Comparison of ENCODE assay signal across 8 cellular contexts in genomic region chr19:48993175-48994034, GRCh38. TPM values are rescaled to one million over a fixed set of nuclear protein-coding genes. Genes with fewer than 3 reads are reported as not detected.
DNase-seq lines count a peak whose midpoint lies in the region; ATAC-seq and TF ChIP-seq lines count a peak whose summit lies in the region.

Gene GYS1, minus strand, starts transcription at chr19:48993309. Its CDS starts 197 bp downstream, at chr19:48993112.
Gene RUVBL2, plus strand, starts transcription at chr19:48993887. Its CDS starts 25 bp downstream, at chr19:48993912.

- peaks cover 13% of the 10 kb centered on the region; the same call in 1 of the 2 replicates for H3K4me1 ChIP-seq in GM23338 (ENCODE audit: insufficient read depth)

- peak; percentile 71 for TF ChIP-seq CTCF in GM23338 (conservative IDR thresholded peaks at IDR 0.05; ENCODE audit: low read depth in 2 of 2)
- peak; percentile 69 for TF ChIP-seq CTCF in LNCAP (IDR thresholded peaks at IDR 0.05)
- TF ChIP-seq CTCF in RWPE1 (conservative IDR thresholded peaks at IDR 0.05; ENCODE audit: low read depth), result peak; percentile 97
- peak; percentile 68 for TF ChIP-seq CTCF in fibroblast of mammary gland (conservative IDR thresholded peaks at IDR 0.05; ENCODE audit: control insufficient read depth, insufficient read depth, low read depth, low read length)
- TF ChIP-seq CTCF in natural killer cell (IDR thresholded peaks at IDR 0.05), result peak; percentile 97

- POLR2A ChIA-PET in RWPE1 (lab: Yijun Ruan, JAX; ENCODE audit: low non-redundant PET), result interaction anchor here (0.5 to 1.5 kb wide), 6 partner anchors 13 to 121 kb away, joined by 3 to 9 read pairs (median 4); partner anchors contain the start of genes CGB7, NTF4 and NUCB1

- H3K27ac Mint-ChIP-seq in GM23338 (peak within 1 kb of the TSS; percentile 98), natural killer cell (peak within 1 kb of the TSS; percentile 94 to 97)
- peak within 1 kb of the TSS; percentile 98 for H3K27ac Mint-ChIP-seq in activated T-helper 2 cell treated with anti-CD3 and anti-CD28 coated beads, Interferon-gamma antibody, Interleukin-2, Interleukin-4, amounts not matched to agents 10 μg/mL and 5 μg/mL and 100 μg/mL, durations not matched to agents 14 hours and 24 hours and 36 hours

- H3K4me2 ChIP-seq in GM23338, result peak within 1 kb of the TSS; percentile 98

- peak within 1 kb of the TSS; percentile 100 for H3K4me3 ChIP-seq in GM23338
- peak within 1 kb of the TSS; percentile 95 for H3K4me3 ChIP-seq in fibroblast of mammary gland (ENCODE audit: control insufficient read depth, low read depth, low read length)

- no peaks in the 10 kb centered on the region for H3K27me3 ChIP-seq in GM23338 (ENCODE audit: insufficient read depth)

- no peaks in the 10 kb centered on the region for H3K9me2 ChIP-seq in GM23338 (ENCODE audit: insufficient read depth)

- peaks cover 27% of the 10 kb centered on the region for H3K36me3 Mint-ChIP-seq in GM23338 (ENCODE audit: low read depth)
- H3K36me3 Mint-ChIP-seq in activated T-helper 2 cell treated with anti-CD3 and anti-CD28 coated beads, Interferon-gamma antibody, Interleukin-2, Interleukin-4, amounts not matched to agents 10 μg/mL and 5 μg/mL and 100 μg/mL, durations not matched to agents 14 hours and 24 hours and 36 hours (ENCODE audit: low read depth), result peaks cover 38% of the 10 kb centered on the region
- H3K36me3 Mint-ChIP-seq in natural killer cell, result no peaks in the 10 kb centered on the region

- H3K9me3 Mint-ChIP-seq in GM23338 (no peaks in the 10 kb centered on the region), natural killer cell (no peaks in the 10 kb centered on the region)
- H3K9me3 Mint-ChIP-seq in activated T-helper 2 cell treated with anti-CD3 and anti-CD28 coated beads, Interferon-gamma antibody, Interleukin-2, Interleukin-4, amounts not matched to agents 10 μg/mL and 5 μg/mL and 100 μg/mL, durations not matched to agents 14 hours and 24 hours and 36 hours, result no peaks in the 10 kb centered on the region

- CTCF ChIA-PET in RWPE1 (lab: Yijun Ruan, JAX), result interaction anchor here (0.5 to 1.9 kb wide), 7 partner anchors 10 to 94 kb away, joined by 3 to 11 read pairs (median 4); no protein-coding TSS in a partner anchor

- 0 out of 2 replicates have a peak, but pooled peaks cover 7% of the 10 kb centered on the region for H3F3A ChIP-seq in GM23338 (replicated peaks; ENCODE audit: low read depth)

- peak within 1 kb of the TSS; percentile 92 for H2AFZ ChIP-seq in GM23338

- DNase-seq in EH (ENCODE audit: low read depth) (peak; percentile 100), GM23338 (ENCODE audit: low spot score) (peak; percentile 100), RWPE1 (ENCODE audit: low spot score) (peak; percentile 99), fibroblast of mammary gland (ENCODE audit: low read depth) (peak; percentile 99), natural killer cell (peak; percentile 98)
- peak; percentile 99 for DNase-seq in activated T-helper 2 cell treated with anti-CD3 and anti-CD28 coated beads, Interferon-gamma antibody, Interleukin-2, Interleukin-4, amounts not matched to agents 10 μg/mL and 5 μg/mL and 100 μg/mL, durations not matched to agents 14 hours and 24 hours and 36 hours (ENCODE audit: low spot score)
- peak; percentile 100 for DNase-seq in stimulated activated naive CD8-positive, alpha-beta T cell treated with anti-CD3 and anti-CD28 coated beads, Interleukin-15, Interleukin-2, amounts not matched to agents 100 U/mL and 50 U/mL, for 24 hours

- ATAC-seq in GM23338 (peak; percentile 87), natural killer cell (peak; percentile 90 to 98 (median 92))
- ATAC-seq in stimulated activated naive CD8-positive, alpha-beta T cell treated with anti-CD3 and anti-CD28 coated beads, Interleukin-15, Interleukin-2, amounts not matched to agents 100 U/mL and 50 U/mL, for 24 hours, result peak; percentile 95

- H3K4me3 Mint-ChIP-seq in GM23338 (peak within 1 kb of the TSS; percentile 96), natural killer cell (peak within 1 kb of the TSS; percentile 97)
- peak within 1 kb of the TSS; percentile 94 for H3K4me3 Mint-ChIP-seq in activated T-helper 2 cell treated with anti-CD3 and anti-CD28 coated beads, Interferon-gamma antibody, Interleukin-2, Interleukin-4, amounts not matched to agents 10 μg/mL and 5 μg/mL and 100 μg/mL, durations not matched to agents 14 hours and 24 hours and 36 hours (ENCODE audit: low read depth)

- H3K4me1 Mint-ChIP-seq in GM23338 (peaks cover 30% of the 10 kb centered on the region), natural killer cell (peaks cover 28 to 51% of the 10 kb centered on the region in 2 donors)
- H3K4me1 Mint-ChIP-seq in activated T-helper 2 cell treated with anti-CD3 and anti-CD28 coated beads, Interferon-gamma antibody, Interleukin-2, Interleukin-4, amounts not matched to agents 10 μg/mL and 5 μg/mL and 100 μg/mL, durations not matched to agents 14 hours and 24 hours and 36 hours (ENCODE audit: low read depth), result peaks cover 30% of the 10 kb centered on the region

- peaks cover 2% of the 10 kb centered on the region; the same call in 1 of the 2 replicates for H3K36me3 ChIP-seq in GM23338 (ENCODE audit: insufficient read depth)

- peak within 1 kb of the TSS; percentile 81 for H3K27ac ChIP-seq in GM23338 (ENCODE audit: low read depth)
- peak within 1 kb of the TSS; percentile 91 for H3K27ac ChIP-seq in RWPE1

- intact Hi-C loops in activated T-helper 2 cell treated with anti-CD3 and anti-CD28 coated beads, Interferon-gamma antibody, Interleukin-2, Interleukin-4, amounts not matched to agents 10 μg/mL and 5 μg/mL and 100 μg/mL, durations not matched to agents 14 hours and 24 hours and 36 hours (cut with micrococcal nuclease), result loop anchor here (1.0 to 10.0 kb wide), 2 partner anchors 28 to 151 kb away; partner anchors contain the start of gene FTL
- intact Hi-C loops in natural killer cell (cut with micrococcal nuclease), result loop anchor here (10.0 kb wide), 2 partner anchors 151 to 359 kb away; partner anchors contain the start of gene DBP

- peaks cover 59% of the 10 kb centered on the region for H3K79me2 ChIP-seq in GM23338 (replicated peaks; ENCODE audit: insufficient read depth)

- peaks cover 15% of the 10 kb centered on the region for H3K27me3 Mint-ChIP-seq in GM23338 (ENCODE audit: insufficient read depth, low read depth, poor library complexity)
- no peaks in the 10 kb centered on the region for H3K27me3 Mint-ChIP-seq in activated T-helper 2 cell treated with anti-CD3 and anti-CD28 coated beads, Interferon-gamma antibody, Interleukin-2, Interleukin-4, amounts not matched to agents 10 μg/mL and 5 μg/mL and 100 μg/mL, durations not matched to agents 14 hours and 24 hours and 36 hours (ENCODE audit: low read depth)
- no peaks in the 10 kb centered on the region for H3K27me3 Mint-ChIP-seq in natural killer cell (ENCODE audit: low read depth in 2 of 2)

- H4K20me1 ChIP-seq in GM23338 (replicated peaks; ENCODE audit: insufficient read depth), result peaks cover 4% of the 10 kb centered on the region

TF ChIP-seq in GM23338, 12 proteins besides CTCF, POLR2A, EP300 and RAD21 (continues in another document):
- peak; percentile 97 for TF ChIP-seq POLR2AphosphoS5 (IDR thresholded peaks at IDR 0.05; ENCODE audit: low read depth)
- no peak for TF ChIP-seq EZH2phosphoT487 (IDR thresholded peaks at IDR 0.05; ENCODE audit: unreplicated experiment)
- TF ChIP-seq ETS1 (IDR thresholded peaks at IDR 0.05), result peak; percentile 82
- TF ChIP-seq JUNB (IDR thresholded peaks at IDR 0.05; ENCODE audit: unreplicated experiment), result no peak
- no peak for TF ChIP-seq ZNF114 (CRISPR knock-in tag; IDR thresholded peaks at IDR 0.05)

RNA-seq across cellular contexts. Expression of gene GYS1, which starts in this region (rescaled TPM):
- total RNA-seq in GM23338 (2014; rRNA removed; shearing (Covaris generic)), result 23.1 and 28.9 TPM in 2 replicates
- polyA plus RNA-seq in GM23338 (2016; fragmentation: Nextera tagmentation; extraction: Ambion mirVana), result 15.9 and 19.9 TPM in 2 replicates
- total RNA-seq in activated T-helper 2 cell treated with anti-CD3 and anti-CD28 coated beads, Interferon-gamma antibody, Interleukin-2, Interleukin-4, amounts not matched to agents 10 μg/mL and 5 μg/mL and 100 μg/mL, durations not matched to agents 14 hours and 24 hours and 36 hours, result 68.5 and 70.3 TPM in 2 replicates
- 10 to 100 TPM; 31.6 to 34.5 (median 34.4) TPM for total RNA-seq in natural killer cell

RNA-seq across cellular contexts. Expression of gene RUVBL2, which starts in this region (rescaled TPM):
- 222 and 252 TPM in 2 replicates for total RNA-seq in GM23338 (2014; rRNA removed; shearing (Covaris generic))
- 194 and 196 TPM in 2 replicates for polyA plus RNA-seq in GM23338 (2016; fragmentation: Nextera tagmentation; extraction: Ambion mirVana)
- total RNA-seq in activated T-helper 2 cell treated with anti-CD3 and anti-CD28 coated beads, Interferon-gamma antibody, Interleukin-2, Interleukin-4, amounts not matched to agents 10 μg/mL and 5 μg/mL and 100 μg/mL, durations not matched to agents 14 hours and 24 hours and 36 hours, result 160 and 170 TPM in 2 replicates
- total RNA-seq in natural killer cell, result 10 to 100 TPM; 23.6 to 28.3 (median 26.5) TPM

Comparison
In these comparisons a context has a peak if more than half of its experiments do, and no peak if none do; other contexts are left out.
1. Peak in every context shown above with its lines: DNase-seq, ATAC-seq, H3K4me3 ChIP-seq and H3K27ac ChIP-seq.